In the genomic region with DNA sequence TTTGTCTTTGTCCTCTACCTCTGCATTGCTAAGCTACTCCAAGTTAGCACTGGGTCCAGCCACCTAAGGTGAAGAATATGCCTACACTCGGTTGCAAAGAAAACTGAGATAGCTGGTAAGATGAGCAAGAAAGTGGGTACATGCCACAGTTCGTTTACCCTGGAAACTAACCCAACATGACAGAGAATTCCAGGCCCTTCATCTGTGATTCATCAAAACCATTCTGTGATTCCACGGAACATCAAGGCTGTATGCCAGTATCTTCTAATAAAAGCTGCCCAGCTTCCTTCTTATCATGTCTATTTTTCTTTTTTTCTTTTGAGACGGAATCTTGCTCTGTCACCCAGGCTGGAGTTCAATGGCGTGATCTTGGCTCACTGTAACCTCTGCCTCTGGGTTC, we compare ENCODE assay signal across 38 cellular contexts. TPM values are rescaled to one million over a fixed set of nuclear protein-coding genes. Genes with fewer than 3 reads are reported as not detected.
"Had no signal": no experiment of that assay in that cellular context is flagged by ENCODE, and none has a peak within 500 bp of the region (broad histone marks: within the 10 kb centered on the region; RNA-seq: fewer than 3 reads in every experiment).

No MANE protein-coding gene starts in this region.

- FAIRE-seq: bronchial epithelial cell, TTC549 had no signal

- H3K4me1 ChIP-seq: adrenal gland had no signal

- H3K36me3 Mint-ChIP-seq: activated CD4-positive, alpha-beta memory T cell treated with anti-CD3 and anti-CD28 coated beads for 36 hours; activated naive CD4-positive, alpha-beta T cell treated with anti-CD3 and anti-CD28 coated beads, Interleukin-2, amount 50 U/mL, for 72 hours; activated naive CD8-positive, alpha-beta T cell treated with anti-CD3 and anti-CD28 coated beads for 36 hours; brain had no signal

- H3K27me3 Mint-ChIP-seq: activated B cell treated with CpG ODN at 0.5 μM for 24 hours; activated CD4-positive, alpha-beta memory T cell treated with anti-CD3 and anti-CD28 coated beads for 36 hours; activated CD4-positive, alpha-beta T cell treated with anti-CD3 and anti-CD28 coated beads, Interleukin-2, amount 10 ng/mL, durations not matched to agents 24 days and 14 days; activated CD8-positive, alpha-beta T cell treated with anti-CD3 and anti-CD28 coated beads for 36 hours; activated naive CD8-positive, alpha-beta T cell treated with anti-CD3 and anti-CD28 coated beads for 36 hours; activated T-helper 17 cell treated with anti-CD3 and anti-CD28 coated beads, Interleukin-2, amount 50 U/mL, for 72 hours; brain; central memory CD8-positive, alpha-beta T cell had no signal

- H3K9me3 ChIP-seq: adrenal gland had no signal

- H3K4me3 Mint-ChIP-seq: activated B cell treated with CpG ODN at 0.5 μM for 24 hours; activated CD4-positive, alpha-beta memory T cell treated with anti-CD3 and anti-CD28 coated beads for 36 hours; activated CD4-positive, alpha-beta T cell treated with anti-CD3 and anti-CD28 coated beads, Interleukin-2, amount 10 ng/mL, durations not matched to agents 24 days and 14 days; activated CD8-positive, alpha-beta T cell treated with anti-CD3 and anti-CD28 coated beads for 36 hours; activated naive CD4-positive, alpha-beta T cell treated with anti-CD3 and anti-CD28 coated beads for 36 hours; activated naive CD8-positive, alpha-beta T cell treated with anti-CD3 and anti-CD28 coated beads for 36 hours; activated T-cell treated with anti-CD3 and anti-CD28 coated beads, Interleukin-2, amount 50 U/mL, for 4 hours; activated T-cell treated with anti-CD3 and anti-CD28 coated beads, Interleukin-2, amount 50 U/mL, for 72 hours; activated T-helper 1 cell treated with anti-CD3 and anti-CD28 coated beads, Interleukin-12 subunit alpha, Interleukin-12 subunit beta, Interleukin-2, Interleukin-4 antibody, amounts not matched to agents 30 ng/mL and 10 ng/mL and 1 ng/mL, durations not matched to agents 14 hours and 24 hours and 36 hours; activated T-helper 17 cell treated with anti-CD3 and anti-CD28 coated beads, Interleukin-2, amount 50 U/mL, for 72 hours; brain; central memory CD8-positive, alpha-beta T cell; T-helper 2 cell treated with Interferon-gamma antibody and Interleukin-4, amounts not matched to agents 5 μg/mL and 100 μg/mL, for 36 hours had no signal

- H3K27me3 ChIP-seq: cardiac muscle cell had no signal

- H3K4me3 ChIP-seq: adrenal gland, cardiac muscle cell had no signal

- ATAC-seq: activated CD8-positive, alpha-beta T cell treated with anti-CD3 and anti-CD28 coated beads for 36 hours; activated naive CD4-positive, alpha-beta T cell treated with anti-CD3 and anti-CD28 coated beads, Interleukin-2, amount 50 U/mL, for 72 hours; activated T-cell treated with anti-CD3 and anti-CD28 coated beads, Interleukin-2, amount 50 U/mL, for 4 hours; activated T-cell treated with anti-CD3 and anti-CD28 coated beads, Interleukin-2, amount 50 U/mL, for 72 hours; activated T-helper 17 cell treated with anti-CD3 and anti-CD28 coated beads, Interleukin-2, amount 50 U/mL, for 72 hours had no signal

- H3K9me3 Mint-ChIP-seq: activated B cell treated with CpG ODN at 0.5 μM for 24 hours; activated CD4-positive, alpha-beta memory T cell treated with anti-CD3 and anti-CD28 coated beads for 36 hours; activated CD4-positive, alpha-beta T cell treated with anti-CD3 and anti-CD28 coated beads, Interleukin-2, amount 10 ng/mL, durations not matched to agents 24 days and 14 days; activated naive CD4-positive, alpha-beta T cell treated with anti-CD3 and anti-CD28 coated beads for 36 hours; activated naive CD4-positive, alpha-beta T cell treated with anti-CD3 and anti-CD28 coated beads, Interleukin-2, amount 50 U/mL, for 72 hours; activated naive CD8-positive, alpha-beta T cell treated with anti-CD3 and anti-CD28 coated beads for 36 hours; activated T-helper 1 cell treated with anti-CD3 and anti-CD28 coated beads, Interleukin-12 subunit alpha, Interleukin-12 subunit beta, Interleukin-2, Interleukin-4 antibody, amounts not matched to agents 30 ng/mL and 10 ng/mL and 1 ng/mL, durations not matched to agents 14 hours and 24 hours and 36 hours; activated T-helper 17 cell treated with anti-CD3 and anti-CD28 coated beads, Interleukin-2, amount 50 U/mL, for 72 hours; central memory CD8-positive, alpha-beta T cell; T-helper 2 cell treated with Interferon-gamma antibody and Interleukin-4, amounts not matched to agents 5 μg/mL and 100 μg/mL, for 36 hours had no signal

- DNase-seq: activated B cell treated with CpG ODN at 0.5 μM for 24 hours; activated CD4-positive, alpha-beta memory T cell treated with anti-CD3 and anti-CD28 coated beads for 36 hours; activated CD4-positive, alpha-beta T cell treated with anti-CD3 and anti-CD28 coated beads for 4 hours; activated CD4-positive, alpha-beta T cell treated with anti-CD3 and anti-CD28 coated beads, Interleukin-2, amount 10 ng/mL, durations not matched to agents 24 days and 14 days; activated CD4-positive, alpha-beta T cell treated with anti-CD3 and anti-CD28 coated beads, Interleukin-2, amount 50 U/mL, for 1 hour; activated CD4-positive, alpha-beta T cell treated with anti-CD3 and anti-CD28 coated beads, Interleukin-2, amount 50 U/mL, for 4 hours; activated CD4-positive, CD25-positive, alpha-beta regulatory T cell treated with anti-CD3 and anti-CD28 coated beads, Interleukin-2, amount 50 U/mL, for 72 hours; activated CD8-positive, alpha-beta memory T cell treated with anti-CD3 and anti-CD28 coated beads, Interleukin-2, amount 50 U/mL, for 4 hours; activated CD8-positive, alpha-beta T cell treated with anti-CD3 and anti-CD28 coated beads for 36 hours; activated effector memory CD4-positive, alpha-beta T cell treated with anti-CD3 and anti-CD28 coated beads, Interleukin-2, amount 50 U/mL, for 16 hours; activated gamma-delta T cell treated with Interleukin-2 at 50 U/mL for 16 hours; activated naive CD4-positive, alpha-beta T cell; activated naive CD4-positive, alpha-beta T cell treated with anti-CD3 and anti-CD28 coated beads for 36 hours; activated naive CD4-positive, alpha-beta T cell treated with anti-CD3 and anti-CD28 coated beads, Interleukin-2, amount 50 U/mL, for 16 hours; activated naive CD8-positive, alpha-beta T cell treated with anti-CD3 and anti-CD28 coated beads for 36 hours; activated T-cell treated with anti-CD3 and anti-CD28 coated beads for 4 hours; activated T-cell treated with anti-CD3 and anti-CD28 coated beads, Interleukin-2, amount 50 U/mL, for 1 hour; activated T-cell treated with anti-CD3 and anti-CD28 coated beads, Interleukin-2, amount 50 U/mL, for 4 hours; activated T-cell treated with anti-CD3 and anti-CD28 coated beads, Interleukin-2, amount 50 U/mL, for 72 hours; adrenal gland; amniotic stem cell; aorta; caudate nucleus; cerebellar nuclear complex; T-helper 2 cell; T-helper 9 cell had no signal

- H3K27ac Mint-ChIP-seq: activated B cell treated with CpG ODN at 0.5 μM for 24 hours; activated CD4-positive, alpha-beta memory T cell treated with anti-CD3 and anti-CD28 coated beads for 36 hours; activated CD4-positive, alpha-beta T cell treated with anti-CD3 and anti-CD28 coated beads, Interleukin-2, amount 10 ng/mL, durations not matched to agents 24 days and 14 days; activated CD8-positive, alpha-beta T cell treated with anti-CD3 and anti-CD28 coated beads for 36 hours; activated naive CD4-positive, alpha-beta T cell treated with anti-CD3 and anti-CD28 coated beads for 36 hours; activated naive CD4-positive, alpha-beta T cell treated with anti-CD3 and anti-CD28 coated beads, Interleukin-2, amount 50 U/mL, for 72 hours; activated naive CD8-positive, alpha-beta T cell treated with anti-CD3 and anti-CD28 coated beads for 36 hours; activated T-cell treated with anti-CD3 and anti-CD28 coated beads, Interleukin-2, amount 50 U/mL, for 72 hours; activated T-helper 1 cell treated with anti-CD3 and anti-CD28 coated beads, Interleukin-12 subunit alpha, Interleukin-12 subunit beta, Interleukin-2, Interleukin-4 antibody, amounts not matched to agents 30 ng/mL and 10 ng/mL and 1 ng/mL, durations not matched to agents 14 hours and 24 hours and 36 hours; activated T-helper 17 cell treated with anti-CD3 and anti-CD28 coated beads, Interleukin-2, amount 50 U/mL, for 72 hours; brain; T-helper 2 cell treated with Interferon-gamma antibody and Interleukin-4, amounts not matched to agents 5 μg/mL and 100 μg/mL, for 36 hours had no signal

- H3K36me3 ChIP-seq: adrenal gland, cardiac muscle cell had no signal

- H3K4me1 Mint-ChIP-seq: activated B cell treated with CpG ODN at 0.5 μM for 24 hours; activated CD4-positive, alpha-beta T cell treated with anti-CD3 and anti-CD28 coated beads, Interleukin-2, amount 10 ng/mL, durations not matched to agents 24 days and 14 days; activated naive CD8-positive, alpha-beta T cell treated with anti-CD3 and anti-CD28 coated beads for 36 hours; activated T-helper 17 cell treated with anti-CD3 and anti-CD28 coated beads, Interleukin-2, amount 50 U/mL, for 72 hours; brain; central memory CD8-positive, alpha-beta T cell had no signal

- H3K27ac ChIP-seq: adrenal gland, cardiac muscle cell, VCaP had no signal

RNA-seq across cellular contexts. Expression of gene SPANXC, which starts 58.7 kb away (rescaled TPM):
- total RNA-seq: activated B cell treated with CpG ODN at 0.5 μM for 24 hours; activated CD4-positive, alpha-beta memory T cell treated with anti-CD3 and anti-CD28 coated beads for 36 hours; activated CD4-positive, alpha-beta T cell treated with anti-CD3 and anti-CD28 coated beads, Interleukin-2, amount 10 ng/mL, durations not matched to agents 24 days and 14 days; activated CD8-positive, alpha-beta memory T cell treated with anti-CD3 and anti-CD28 coated beads for 36 hours; activated CD8-positive, alpha-beta T cell treated with anti-CD3 and anti-CD28 coated beads for 36 hours; activated naive CD4-positive, alpha-beta T cell treated with anti-CD3 and anti-CD28 coated beads for 36 hours; activated naive CD4-positive, alpha-beta T cell treated with anti-CD3 and anti-CD28 coated beads, Interleukin-2, amount 50 U/mL, for 72 hours; activated naive CD8-positive, alpha-beta T cell treated with anti-CD3 and anti-CD28 coated beads for 36 hours; activated T-cell treated with anti-CD3 and anti-CD28 coated beads, Interleukin-2, amount 50 U/mL, for 4 hours; activated T-cell treated with anti-CD3 and anti-CD28 coated beads, Interleukin-2, amount 50 U/mL, for 72 hours; activated T-helper 1 cell treated with anti-CD3 and anti-CD28 coated beads, Interleukin-12 subunit alpha, Interleukin-12 subunit beta, Interleukin-2, Interleukin-4 antibody, amounts not matched to agents 30 ng/mL and 10 ng/mL and 1 ng/mL, durations not matched to agents 14 hours and 24 hours and 36 hours; activated T-helper 17 cell treated with anti-CD3 and anti-CD28 coated beads, Interleukin-2, amount 50 U/mL, for 72 hours; adrenal gland; aorta; bronchial epithelial cell; cardiac muscle cell; chondrocyte had no signal
- polyA plus RNA-seq: adrenal gland, aorta, cardiac muscle cell had no signal
